11 cellular contexts compared by ENCODE assay signal in the genomic region with DNA sequence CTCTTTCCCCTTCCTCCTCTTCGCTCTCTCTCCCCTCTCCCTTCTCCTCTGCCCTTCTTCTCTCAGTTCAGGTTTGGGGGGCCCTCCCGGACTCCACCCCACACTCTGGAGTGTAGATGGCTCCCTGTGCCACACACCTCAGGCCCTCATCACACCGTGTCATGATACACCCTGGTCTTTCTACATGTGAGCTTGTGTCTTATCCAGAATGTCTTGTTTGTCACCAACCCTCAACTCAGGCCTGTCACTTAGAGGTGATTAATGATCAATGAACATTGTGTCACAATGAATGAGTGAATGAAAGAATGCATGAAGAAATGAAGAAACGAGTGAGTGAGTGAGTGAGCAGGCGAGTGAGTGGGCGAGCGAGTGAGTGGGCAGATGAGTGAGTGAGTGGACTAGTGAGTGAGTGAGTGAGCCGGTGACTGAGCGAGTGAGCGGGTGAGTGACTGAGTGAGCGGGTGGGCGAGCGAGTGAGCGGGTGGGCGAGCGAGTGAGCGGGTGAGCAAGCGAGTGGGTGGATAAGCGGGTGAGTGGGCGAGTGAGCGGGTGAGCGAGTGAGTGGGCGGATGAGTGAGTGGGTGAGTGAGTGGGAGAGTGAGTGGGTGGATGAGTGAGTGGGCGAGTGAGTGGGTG. TPM values are rescaled to one million over a fixed set of nuclear protein-coding genes. Genes with fewer than 3 reads are reported as not detected.
DNase-seq lines count a peak whose midpoint lies in the region; ATAC-seq and TF ChIP-seq lines count a peak whose summit lies in the region.
"Had no signal": no experiment of that assay in that cellular context is flagged by ENCODE, and none has a peak within 500 bp of the region (broad histone marks: within the 10 kb centered on the region; RNA-seq: fewer than 3 reads in every experiment).

No MANE protein-coding gene starts in this region.

- H3K9me3 ChIP-seq in stomach (no peaks in the 10 kb centered on the region), tibial artery (no peaks in the 10 kb centered on the region)
- H3K9me3 ChIP-seq: left ventricle myocardium inferior, SK-N-SH had no signal

- peaks cover 14 to 20% (median 18%) of the 10 kb centered on the region in 4 donors for H3K36me3 ChIP-seq in stomach
- peaks cover 13 to 20% (median 15%) of the 10 kb centered on the region in 3 donors for H3K36me3 ChIP-seq in tibial artery

- 87 to 92% (median 89%) methylated on average over 17 to 24 of the region's 24 CpGs for WGBS in stomach, 5 donors

- H3K4me1 ChIP-seq in stomach (peaks cover 0 to 18% (median 8%) of the 10 kb centered on the region in 4 donors), tibial artery (no peaks in the 10 kb centered on the region)

- H3K4me1 Mint-ChIP-seq in activated T-cell treated with anti-CD3 and anti-CD28 coated beads, Interleukin-2, amount 50 U/mL, for 24 hours (ENCODE audit: low read depth), result peaks cover 29% of the 10 kb centered on the region
- H3K4me1 Mint-ChIP-seq in memory B cell, result peaks cover 12% of the 10 kb centered on the region

- no peaks in the 10 kb centered on the region for H3K27me3 ChIP-seq in stomach
- H3K27me3 ChIP-seq in tibial artery, result no peaks in the 10 kb centered on the region

- ATAC-seq in memory B cell (ENCODE audit: low read depth), result no peak

- H3K36me3 Mint-ChIP-seq in activated T-cell treated with anti-CD3 and anti-CD28 coated beads, Interleukin-2, amount 50 U/mL, for 24 hours (ENCODE audit: low read depth), result peaks cover 9% of the 10 kb centered on the region
- H3K36me3 Mint-ChIP-seq in memory B cell, result peaks cover 10% of the 10 kb centered on the region

- intact Hi-C loops in stomach (cut with DNase I; ENCODE audit: low total_unique reads) (no loop called here), tibial artery (cut with DNase I; ENCODE audit: low total_unique reads) (no loop called here)

- no peak for TF ChIP-seq POLR2A in stomach (IDR thresholded peaks at IDR 0.05)

- peaks cover 3% of the 10 kb centered on the region for H3K27me3 Mint-ChIP-seq in activated T-cell treated with anti-CD3 and anti-CD28 coated beads, Interleukin-2, amount 50 U/mL, for 24 hours
- H3K27me3 Mint-ChIP-seq in memory B cell, result peaks cover 3% of the 10 kb centered on the region

- peak overlapping the region; percentile 37 for H3K4me3 Mint-ChIP-seq in activated T-cell treated with anti-CD3 and anti-CD28 coated beads, Interleukin-2, amount 50 U/mL, for 24 hours
- H3K4me3 Mint-ChIP-seq in memory B cell, result no peak overlapping the region

- H3K9me3 Mint-ChIP-seq in activated T-cell treated with anti-CD3 and anti-CD28 coated beads, Interleukin-2, amount 50 U/mL, for 24 hours, result peaks cover 4% of the 10 kb centered on the region
- H3K9me3 Mint-ChIP-seq in memory B cell, result peaks cover 2% of the 10 kb centered on the region

- H3K27ac Mint-ChIP-seq in activated T-cell treated with anti-CD3 and anti-CD28 coated beads, Interleukin-2, amount 50 U/mL, for 24 hours, result peak overlapping the region; percentile 93
- H3K27ac Mint-ChIP-seq in memory B cell, result peak overlapping the region; percentile 81

- H3K4me3 ChIP-seq in stomach (no peak overlapping the region), tibial artery (no peak overlapping the region)
- H3K4me3 ChIP-seq: left ventricle myocardium inferior had no signal

- TF ChIP-seq CTCF in stomach (IDR thresholded peaks at IDR 0.05), result no peak
- no peak for TF ChIP-seq CTCF in tibial artery (IDR thresholded peaks at IDR 0.05)

- no peak for TF ChIP-seq EP300 in stomach (IDR thresholded peaks at IDR 0.05)

- no peak overlapping the region for H3K27ac ChIP-seq in stomach
- H3K27ac ChIP-seq in tibial artery, result no peak overlapping the region
- H3K27ac ChIP-seq: left ventricle myocardium inferior had no signal

- peak; percentile 74 for DNase-seq in activated effector memory CD4-positive, alpha-beta T cell treated with anti-CD3 and anti-CD28 coated beads, Interleukin-2, amount 50 U/mL, for 16 hours
- DNase-seq in activated effector memory CD4-positive, alpha-beta T cell treated with Interleukin-2 at 50 U/mL for 16 hours, result no peak
- no peak for DNase-seq in activated T-cell treated with anti-CD3 and anti-CD28 coated beads, Interleukin-2, amount 50 U/mL, for 24 hours
- DNase-seq in memory B cell (ENCODE audit: low spot score in 2 of 2), result no peak
- peak; percentile 16 for DNase-seq in stomach
- no peak for DNase-seq in DMS114 treated with DMSO at 0.1 percent for 48 hours (lab: John Stamatoyannopoulos, UW; ENCODE audit: unreplicated experiment)
- DNase-seq in NCI-H1694 (lab: John Stamatoyannopoulos, UW), result no peak
- no peak for DNase-seq in tibial artery
- DNase-seq: cerebellar nuclear complex, left ventricle myocardium inferior, SK-N-SH had no signal

RNA-seq across cellular contexts. Expression of gene CAPN1, which starts 33.8 kb away (rescaled TPM):
- total RNA-seq in stomach, result 100 to 1,000 TPM in 3 of 5 donors, 10 to 100 TPM in 2; 79.5 to 325 (median 155) TPM
- 100 to 1,000 TPM in 2 of 3 donors, 10 to 100 TPM in 1; 96.1 to 234 (median 112) TPM for polyA plus RNA-seq in stomach

RNA-seq across cellular contexts. Expression of gene SPDYC, which starts 45.5 kb away (rescaled TPM):
- total RNA-seq in stomach, result not detected
- polyA plus RNA-seq in stomach, result not detected
- total RNA-seq: left ventricle myocardium inferior had no signal
- polyA plus RNA-seq: SK-N-SH had no signal

RNA-seq across cellular contexts. Expression of gene POLA2, which starts 46.2 kb away (rescaled TPM):
- total RNA-seq in stomach, result 10 to 100 TPM in 2 of 5 donors, 1 to 10 TPM in 3; 1.7 to 17.0 (median 5.5) TPM
- 10 to 100 TPM in 2 of 3 donors, 1 to 10 TPM in 1; 8.6 to 11.2 (median 10.3) TPM for polyA plus RNA-seq in stomach

Comparison
In these comparisons a context has a peak if more than half of its experiments do, and no peak if none do; other contexts are left out.
1. DNase-seq: peak in activated effector memory CD4-positive, alpha-beta T cell treated with anti-CD3 and anti-CD28 coated beads, Interleukin-2, amount 50 U/mL, for 16 hours (single experiment) and stomach (single experiment); none in activated effector memory CD4-positive, alpha-beta T cell treated with Interleukin-2 at 50 U/mL for 16 hours (single experiment), activated T-cell treated with anti-CD3 and anti-CD28 coated beads, Interleukin-2, amount 50 U/mL, for 24 hours (single experiment), memory B cell (0 of 2), DMS114 treated with DMSO at 0.1 percent for 48 hours (single experiment), NCI-H1694 (single experiment) and tibial artery (0 of 2).